1 cellular context compared by ENCODE assay signal in genomic region chr16:2339521-2340484, GRCh38.
A peak's percentile ranks its signal among the peaks of the same experiment; 100 is the strongest.
TF ChIP-seq lines count a peak whose summit lies in the region.

No MANE protein-coding gene starts in this region.

TF ChIP-seq in HepG2, 621 proteins besides CTCF, POLR2A, EP300 and RAD21 (continued from another document and continues in another):
- peak; percentile 93 for TF ChIP-seq EED (CRISPR knock-in tag; IDR thresholded peaks at IDR 0.05)
- peak; percentile 44; the same call in 1 of the 2 replicates for TF ChIP-seq CCDC6 (CRISPR knock-in tag; IDR thresholded peaks at IDR 0.05)
- peak; percentile 33; the same call in 1 of the 2 replicates for TF ChIP-seq ZNF788 (CRISPR knock-in tag; IDR thresholded peaks at IDR 0.05; ENCODE audit: borderline replicate concordance)
- TF ChIP-seq POLR2AphosphoS5 (IDR thresholded peaks at IDR 0.05; ENCODE audit: low read depth, low read length) = no peak
- no peak for TF ChIP-seq ZNF781 (CRISPR knock-in tag; IDR thresholded peaks at IDR 0.05; ENCODE audit: borderline replicate concordance, not compliant biosample characterization)
- no peak for TF ChIP-seq ZNF510 (CRISPR knock-in tag; IDR thresholded peaks at IDR 0.05; ENCODE audit: low read depth)
- TF ChIP-seq CSRNP1 (CRISPR knock-in tag; IDR thresholded peaks at IDR 0.05) = 0 out of 2 replicates have a peak, but pooled peaks have one; percentile 70
- TF ChIP-seq ZNF33B (CRISPR knock-in tag; IDR thresholded peaks at IDR 0.05) = no peak
- peak; percentile 36; the same call in 1 of the 2 replicates for TF ChIP-seq ZNF710 (CRISPR knock-in tag; IDR thresholded peaks at IDR 0.05; ENCODE audit: borderline replicate concordance)
- peak; percentile 65; the same call in 1 of the 2 replicates for TF ChIP-seq ZNF598 (CRISPR knock-in tag; IDR thresholded peaks at IDR 0.05; ENCODE audit: borderline replicate concordance)
- TF ChIP-seq ETV5 (CRISPR knock-in tag; IDR thresholded peaks at IDR 0.05; ENCODE audit: borderline replicate concordance) = peak; percentile 27; the same call in 1 of the 2 replicates
- TF ChIP-seq IRF2 (CRISPR knock-in tag; IDR thresholded peaks at IDR 0.05) = 0 out of 2 replicates have a peak, but pooled peaks have one; percentile 13
- no peak for TF ChIP-seq SNAPC5 (CRISPR knock-in tag; IDR thresholded peaks at IDR 0.05; ENCODE audit: borderline replicate concordance)
- TF ChIP-seq NPAS2 (CRISPR knock-in tag; IDR thresholded peaks at IDR 0.05; ENCODE audit: borderline replicate concordance) = no peak
- 0 out of 2 replicates have a peak, but pooled peaks have one; percentile 38 for TF ChIP-seq ZMYM2 (CRISPR knock-in tag; IDR thresholded peaks at IDR 0.05)
- TF ChIP-seq DMAP1 (CRISPR knock-in tag; IDR thresholded peaks at IDR 0.05) = peak; percentile 55; the same call in 1 of the 2 replicates
- peak; percentile 60 for TF ChIP-seq PHF21A (CRISPR knock-in tag; IDR thresholded peaks at IDR 0.05)
- TF ChIP-seq ZNF143 (CRISPR knock-in tag; IDR thresholded peaks at IDR 0.05) = no peak; the same call in 1 of the 2 replicates
- TF ChIP-seq AHDC1 (CRISPR knock-in tag; IDR thresholded peaks at IDR 0.05; ENCODE audit: borderline replicate concordance) = no peak
- 0 out of 2 replicates have a peak, but pooled peaks have one; percentile 42 for TF ChIP-seq ZNF766 (CRISPR knock-in tag; IDR thresholded peaks at IDR 0.05; ENCODE audit: borderline replicate concordance)
- no peak; the same call in none of the 2 replicates for TF ChIP-seq HINFP (CRISPR knock-in tag; IDR thresholded peaks at IDR 0.05; ENCODE audit: low read depth)
- 0 out of 2 replicates have a peak, but pooled peaks have one; percentile 57 for TF ChIP-seq NR1H2 (CRISPR knock-in tag; IDR thresholded peaks at IDR 0.05; ENCODE audit: borderline replicate concordance, low read depth)
- 0 out of 2 replicates have a peak, but pooled peaks have one; percentile 19 for TF ChIP-seq THRA (CRISPR knock-in tag; IDR thresholded peaks at IDR 0.05; ENCODE audit: borderline replicate concordance)
- TF ChIP-seq ZMYM4 (CRISPR knock-in tag; IDR thresholded peaks at IDR 0.05) = 0 out of 2 replicates have a peak, but pooled peaks have one; percentile 34
- TF ChIP-seq ZFX (CRISPR knock-in tag; IDR thresholded peaks at IDR 0.05; ENCODE audit: low read depth) = peak; percentile 11; the same call in 1 of the 2 replicates
- 0 out of 2 replicates have a peak, but pooled peaks have one; percentile 10 for TF ChIP-seq ZNF253 (CRISPR knock-in tag; IDR thresholded peaks at IDR 0.05; ENCODE audit: borderline replicate concordance)
- peak; percentile 48 for TF ChIP-seq ZNF430 (CRISPR knock-in tag; IDR thresholded peaks at IDR 0.05)
- TF ChIP-seq NR0B2 (CRISPR knock-in tag; IDR thresholded peaks at IDR 0.05) = 0 out of 2 replicates have a peak, but pooled peaks have one; percentile 47
- TF ChIP-seq NR2F1 (CRISPR knock-in tag; IDR thresholded peaks at IDR 0.05) = no peak
- TF ChIP-seq KDM1A (CRISPR knock-in tag; IDR thresholded peaks at IDR 0.05) = no peak
- TF ChIP-seq THAP9 (CRISPR knock-in tag; IDR thresholded peaks at IDR 0.05; ENCODE audit: borderline replicate concordance) = peak; percentile 56; the same call in 1 of the 2 replicates
- TF ChIP-seq ZBTB39 (CRISPR knock-in tag; IDR thresholded peaks at IDR 0.05) = no peak
- TF ChIP-seq ZXDC (CRISPR knock-in tag; IDR thresholded peaks at IDR 0.05) = no peak
- peak; percentile 7; the same call in 1 of the 2 replicates for TF ChIP-seq ZNF34 (CRISPR knock-in tag; IDR thresholded peaks at IDR 0.05; ENCODE audit: borderline replicate concordance)
